In genomic region chrX:23784487-23785301, GRCh38 we compare ENCODE assay signal across 8 cellular contexts. TPM values are rescaled to one million over a fixed set of nuclear protein-coding genes. Genes with fewer than 3 reads are reported as not detected.
DNase-seq lines count a peak whose midpoint lies in the region; ATAC-seq and TF ChIP-seq lines count a peak whose summit lies in the region.

No MANE protein-coding gene starts in this region.

- ATAC-seq in HG02973 (IDR thresholded peaks at IDR 0.05; ENCODE audit: unreplicated experiment): no peak
- ATAC-seq in HG03432 (IDR thresholded peaks at IDR 0.05; ENCODE audit: unreplicated experiment): no peak

- peaks cover 37% of the 10 kb centered on the region for H3K36me3 Mint-ChIP-seq in brain

- peaks cover 37% of the 10 kb centered on the region for H3K4me1 Mint-ChIP-seq in brain

- TF ChIP-seq CTCF in brain (conservative IDR thresholded peaks at IDR 0.05): no peak

- peaks cover 7% of the 10 kb centered on the region for H3K27me3 Mint-ChIP-seq in brain

- H3K36me3 ChIP-seq in ES-I3 (ENCODE audit: insufficient read depth, low read length): peaks cover 3% of the 10 kb centered on the region; the same call in 1 of the 2 replicates

- peak overlapping the region; percentile 93 to 99 (median 94) for H3K4me3 Mint-ChIP-seq in brain

- H3K4me1 ChIP-seq in ES-I3 (ENCODE audit: insufficient read depth, low read length): peaks cover 11% of the 10 kb centered on the region

- peak overlapping the region; percentile 95; the same call in 1 of the 2 replicates for H3K9ac ChIP-seq in ES-I3 (ENCODE audit: low read depth, low read length)

- peaks cover 0 to 3% (median 0%) of the 10 kb centered on the region in 5 experiments for H3K9me3 Mint-ChIP-seq in brain

- H3K27ac Mint-ChIP-seq in brain: peak overlapping the region in 4 of 5 experiments; percentile 78 to 92 (median 84)

- peak; percentile 92 for DNase-seq in MV-4-11 (lab: John Stamatoyannopoulos, UW)
- DNase-seq in lung microvascular endothelial cell (ENCODE audit: low read depth in 2 of 2): peak; percentile 44 to 61
- DNase-seq in DMS79 treated with DMSO at 0.1 percent for 48 hours (lab: John Stamatoyannopoulos, UW): no peak
- no peak for DNase-seq in nucleus accumbens (lab: John Stamatoyannopoulos, UW)

- no peaks in the 10 kb centered on the region for H3K9me3 ChIP-seq in ES-I3 (ENCODE audit: control insufficient read depth, insufficient read depth, low read length)

RNA-seq across cellular contexts. Expression of gene SAT1, which starts 1.7 kb away (rescaled TPM):
- 71.9 TPM for polyA plus RNA-seq in brain (ENCODE audit: insufficient read depth, low read depth, low replicate concordance)
- total RNA-seq in lung microvascular endothelial cell: 85.7 and 147 TPM in 2 replicates

RNA-seq across cellular contexts. Expression of gene ACOT9, which starts 41.6 kb away (rescaled TPM):
- 7.9 TPM for polyA plus RNA-seq in brain (ENCODE audit: insufficient read depth, low read depth, low replicate concordance)
- total RNA-seq in lung microvascular endothelial cell: 54.6 and 61.0 TPM in 2 replicates

Comparison
In these comparisons a context has a peak if more than half of its experiments do, and no peak if none do; other contexts are left out.
1. DNase-seq: peak in MV-4-11 (single experiment) and lung microvascular endothelial cell (2 of 2); none in DMS79 treated with DMSO at 0.1 percent for 48 hours (single experiment) and nucleus accumbens (0 of 56).